Comparison of ENCODE assay signal across 1 cellular context in genomic region chr5:134948929-134949328, GRCh38.
TF ChIP-seq lines count a peak whose summit lies in the region.

No MANE protein-coding gene starts in this region.

TF ChIP-seq in K562, 482 proteins besides CTCF, POLR2A, EP300 and RAD21 (continued from another document):
- TF ChIP-seq ELF2 (CRISPR knock-in tag; IDR thresholded peaks at IDR 0.05) = no peak
